In the genomic region with DNA sequence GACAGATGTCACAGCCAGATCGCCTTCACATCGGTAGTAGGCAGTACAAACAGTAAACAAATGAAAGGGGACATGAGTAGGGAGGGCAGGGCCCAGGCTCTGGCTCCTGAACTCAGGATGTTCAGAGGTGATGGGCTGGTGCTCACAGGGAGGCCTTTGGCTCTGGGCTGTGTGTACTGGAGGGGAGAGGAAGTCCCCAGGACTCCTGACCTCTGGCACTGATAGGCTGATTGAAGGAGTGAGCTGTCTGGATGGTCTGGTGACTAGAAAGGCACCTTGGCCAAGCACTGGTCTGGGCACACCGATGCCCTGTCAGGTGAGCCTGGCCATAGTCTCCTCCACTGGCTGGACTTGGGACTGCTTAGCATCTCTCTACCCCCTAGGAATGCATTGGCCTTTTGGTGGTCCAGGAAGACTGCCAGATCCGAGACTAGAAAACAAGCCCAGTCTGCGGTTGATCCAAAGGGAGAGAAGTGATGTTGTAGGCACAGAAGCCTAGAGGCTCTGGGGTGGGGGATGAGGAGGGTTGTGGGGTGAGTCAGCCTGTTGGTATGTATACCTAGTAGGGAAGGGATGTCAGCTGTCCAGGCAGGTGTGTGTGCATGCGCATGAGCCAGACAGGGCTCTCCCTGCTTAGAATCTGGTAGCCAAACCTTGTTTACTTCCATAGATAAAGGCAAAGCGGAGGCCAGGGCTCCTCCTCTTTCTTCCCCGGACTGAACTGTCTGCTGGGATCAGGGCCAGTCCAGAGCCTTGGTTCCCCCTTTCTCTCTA, we compare ENCODE assay signal across 7 cellular contexts. TPM values are rescaled to one million over a fixed set of nuclear protein-coding genes. Genes with fewer than 3 reads are reported as not detected.
DNase-seq lines count a peak whose midpoint lies in the region; ATAC-seq and TF ChIP-seq lines count a peak whose summit lies in the region.
"Had no signal": no experiment of that assay in that cellular context is flagged by ENCODE, and none has a peak within 500 bp of the region (broad histone marks: within the 10 kb centered on the region; RNA-seq: fewer than 3 reads in every experiment).

No MANE protein-coding gene starts in this region.

- H3K4me1 Mint-ChIP-seq in activated CD8-positive, alpha-beta T cell treated with anti-CD3 and anti-CD28 coated beads for 36 hours (ENCODE audit: low read depth) = peaks cover 11% of the 10 kb centered on the region
- peaks cover 5 to 6% of the 10 kb centered on the region in 2 donors for H3K4me1 Mint-ChIP-seq in natural killer cell treated with Interleukin-12 subunit alpha and Interleukin-12 subunit beta and Interleukin-15 and Interleukin-18, amount 100 ng/mL, for 72 hours (ENCODE audit: low read depth in 2 of 2)

- H3K9me3 ChIP-seq in HCT116 (ENCODE audit: control insufficient read depth in 1 of 2, insufficient read depth in 1 of 2, low read depth in 1 of 2, low read length in 2 of 2) (no peaks in the 10 kb centered on the region), right atrium auricular region (no peaks in the 10 kb centered on the region)
- no peaks in the 10 kb centered on the region for H3K9me3 ChIP-seq in effector memory CD4-positive, alpha-beta T cell (ENCODE audit: control insufficient read depth, low read length)

- peak overlapping the region; percentile 77 for H3K9ac ChIP-seq in HCT116 (ENCODE audit: low read length)

- peaks cover 66% of the 10 kb centered on the region for H3K79me2 ChIP-seq in HCT116 (ENCODE audit: insufficient read depth, low read length)

- H3K27ac Mint-ChIP-seq in activated CD8-positive, alpha-beta T cell treated with anti-CD3 and anti-CD28 coated beads for 36 hours = no peak overlapping the region
- no peak overlapping the region for H3K27ac Mint-ChIP-seq in natural killer cell treated with Interleukin-12 subunit alpha and Interleukin-12 subunit beta and Interleukin-15 and Interleukin-18, amount 100 ng/mL, for 72 hours

- H3K4me3 ChIP-seq in HCT116 (replicated peaks in 1 of 2; ENCODE audit: low read depth in 1 of 2, low read length in 2 of 2) (peak overlapping the region; percentile 79 to 95), right atrium auricular region (no peak overlapping the region)
- no peak overlapping the region for H3K4me3 ChIP-seq in effector memory CD4-positive, alpha-beta T cell (ENCODE audit: insufficient read depth, low read depth, low read length, poor library complexity, severe bottlenecking)

- CTCF ChIA-PET in HCT116 (lab: Charles Lee) = interaction anchor here (1.0 to 5.2 kb wide), 3 partner anchors 12 to 58 kb away, joined by 4 to 61 read pairs (median 7); partner anchors contain the start of gene VPS18
- CTCF ChIA-PET in activated CD8-positive, alpha-beta T cell treated with anti-CD3 and anti-CD28 coated beads for 36 hours (lab: Charles Lee) = interaction anchor here (2.8 to 6.3 kb wide), 3 partner anchors 12 to 58 kb away, joined by 6 to 65 read pairs (median 9); partner anchors contain the start of gene RHOV

- intact Hi-C loops in HCT116 (cut with micrococcal nuclease) = loop anchor here (2.0 kb wide), 1 partner anchor 59 kb away; no protein-coding TSS in a partner anchor
- intact Hi-C loops in activated CD8-positive, alpha-beta T cell treated with anti-CD3 and anti-CD28 coated beads for 36 hours (cut with micrococcal nuclease) = no loop called here

- DNase-seq in HCT116 (ENCODE audit: low read depth, low spot score) = no peak
- DNase-seq in activated CD8-positive, alpha-beta T cell treated with anti-CD3 and anti-CD28 coated beads for 36 hours = no peak
- DNase-seq in natural killer cell treated with Interleukin-12 subunit alpha and Interleukin-12 subunit beta and Interleukin-15 and Interleukin-18, amount 100 ng/mL, for 72 hours (ENCODE audit: low spot score) = peak; percentile 45
- no peak for DNase-seq in effector memory CD4-positive, alpha-beta T cell
- DNase-seq in right atrium auricular region (ENCODE audit: low spot score) = no peak
- DNase-seq: activated CD4-positive, CD25-positive, alpha-beta regulatory T cell treated with anti-CD3 and anti-CD28 coated beads, Interleukin-2, amount 50 U/mL, for 72 hours had no signal

- RAD21 ChIA-PET in HCT116 (lab: Charles Lee; ENCODE audit: low non-redundant PET in 1 of 2, low total read pairs in 2 of 2, uncharacterized antibody in 2 of 2, unreplicated experiment in 2 of 2) = interaction anchor here in 1 of 2 experiments (0.7 kb wide), 1 partner anchor 58 kb away, joined by 3 read pairs; no protein-coding TSS in a partner anchor

- no peaks in the 10 kb centered on the region for H3K9me2 ChIP-seq in HCT116 (ENCODE audit: insufficient read depth)

- no TSS peak for BruUV-seq in HCT116 (replicated peaks; lab: Mats Ljungman, UMichigan)

- no peaks in the 10 kb centered on the region; the same call in 1 of the 2 replicates for H4K20me1 ChIP-seq in HCT116 (ENCODE audit: insufficient read depth)

- POLR2A ChIA-PET in HCT116 (lab: Charles Lee) = interaction anchor here (2.4 kb wide), 1 partner anchor 12 kb away, joined by 13 read pairs; no protein-coding TSS in a partner anchor
- POLR2A ChIA-PET in activated CD8-positive, alpha-beta T cell treated with anti-CD3 and anti-CD28 coated beads for 36 hours (lab: Charles Lee) = interaction anchor here (1.0 to 2.9 kb wide), 2 partner anchors 9 to 27 kb away, joined by 5 to 8 read pairs; no protein-coding TSS in a partner anchor

- H3K36me3 ChIP-seq in HCT116 (ENCODE audit: control insufficient read depth in 1 of 2, insufficient read depth in 2 of 2, low read length in 2 of 2) = peaks cover 5 to 15% of the 10 kb centered on the region in 2 experiments; a peak in 3 of 4 replicates
- no peaks in the 10 kb centered on the region for H3K36me3 ChIP-seq in effector memory CD4-positive, alpha-beta T cell (ENCODE audit: control insufficient read depth, insufficient read depth, low read length)
- no peaks in the 10 kb centered on the region for H3K36me3 ChIP-seq in right atrium auricular region

- H3K4me2 ChIP-seq in HCT116 (ENCODE audit: low read length) = peak overlapping the region; percentile 99

- H3K27me3 Mint-ChIP-seq in activated CD8-positive, alpha-beta T cell treated with anti-CD3 and anti-CD28 coated beads for 36 hours = peaks cover 16% of the 10 kb centered on the region
- peaks cover 7 to 25% of the 10 kb centered on the region in 2 donors for H3K27me3 Mint-ChIP-seq in natural killer cell treated with Interleukin-12 subunit alpha and Interleukin-12 subunit beta and Interleukin-15 and Interleukin-18, amount 100 ng/mL, for 72 hours

- no peak overlapping the region for H2AFZ ChIP-seq in HCT116 (ENCODE audit: low read depth, low read length, poor library complexity, severe bottlenecking)

- no peak for TF ChIP-seq RAD21 in HCT116 (IDR thresholded peaks at IDR 0.05; ENCODE audit: low read depth)

- H3K27ac ChIP-seq in HCT116 (ENCODE audit: low read depth, low read length) (peak overlapping the region; percentile 93), right atrium auricular region (no peak overlapping the region)
- H3K27ac ChIP-seq in effector memory CD4-positive, alpha-beta T cell (ENCODE audit: insufficient read depth, low read length, poor library complexity, severe bottlenecking) = no peak overlapping the region

- TF ChIP-seq POLR2A in HCT116 (IDR thresholded peaks at IDR 0.05; ENCODE audit: borderline replicate concordance, extremely low read depth, insufficient read depth, insufficient read length) = no peak

- H3K9me3 Mint-ChIP-seq in activated CD8-positive, alpha-beta T cell treated with anti-CD3 and anti-CD28 coated beads for 36 hours = no peaks in the 10 kb centered on the region
- H3K9me3 Mint-ChIP-seq in natural killer cell treated with Interleukin-12 subunit alpha and Interleukin-12 subunit beta and Interleukin-15 and Interleukin-18, amount 100 ng/mL, for 72 hours = no peaks in the 10 kb centered on the region

- H3K4me3 Mint-ChIP-seq in activated CD8-positive, alpha-beta T cell treated with anti-CD3 and anti-CD28 coated beads for 36 hours = peak overlapping the region; percentile 84
- no peak overlapping the region for H3K4me3 Mint-ChIP-seq in natural killer cell treated with Interleukin-12 subunit alpha and Interleukin-12 subunit beta and Interleukin-15 and Interleukin-18, amount 100 ng/mL, for 72 hours

- peaks cover 2% of the 10 kb centered on the region for H3K36me3 Mint-ChIP-seq in activated CD8-positive, alpha-beta T cell treated with anti-CD3 and anti-CD28 coated beads for 36 hours (ENCODE audit: low read depth)
- no peaks in the 10 kb centered on the region for H3K36me3 Mint-ChIP-seq in natural killer cell treated with Interleukin-12 subunit alpha and Interleukin-12 subunit beta and Interleukin-15 and Interleukin-18, amount 100 ng/mL, for 72 hours

- TF ChIP-seq CTCF in HCT116 (IDR thresholded peaks at IDR 0.05 in 2 of 3, conservative IDR thresholded peaks at IDR 0.05 in 1 of 3; ENCODE audit: borderline replicate concordance in 1 of 3, insufficient read depth in 1 of 3, low read depth in 2 of 3, low read length in 2 of 3) (no peak), right atrium auricular region (IDR thresholded peaks at IDR 0.05) (no peak)
- no peak for TF ChIP-seq CTCF in activated CD8-positive, alpha-beta T cell treated with anti-CD3 and anti-CD28 coated beads for 36 hours (IDR thresholded peaks at IDR 0.05)

- H3K4me1 ChIP-seq in HCT116 (ENCODE audit: control insufficient read depth in 1 of 2, insufficient read depth in 2 of 2, low read length in 2 of 2) (peaks cover 34 to 45% of the 10 kb centered on the region in 2 experiments), right atrium auricular region (peaks cover 0 to 19% of the 10 kb centered on the region in 2 donors)
- H3K4me1 ChIP-seq in effector memory CD4-positive, alpha-beta T cell (ENCODE audit: control insufficient read depth, insufficient read depth, low read length, poor library complexity, severe bottlenecking) = peaks cover 10% of the 10 kb centered on the region

- H3K27me3 ChIP-seq in HCT116 (ENCODE audit: insufficient read depth, low read length) = no peaks in the 10 kb centered on the region
- H3K27me3 ChIP-seq in effector memory CD4-positive, alpha-beta T cell (replicated peaks; ENCODE audit: control insufficient read depth, insufficient read depth, low read length, poor library complexity, severe bottlenecking) = no peaks in the 10 kb centered on the region
- peaks cover 0 to 6% of the 10 kb centered on the region in 2 donors for H3K27me3 ChIP-seq in right atrium auricular region

- peak; percentile 74 for ATAC-seq in HCT116
- no peak for ATAC-seq in activated CD8-positive, alpha-beta T cell treated with anti-CD3 and anti-CD28 coated beads for 36 hours
- ATAC-seq in natural killer cell treated with Interleukin-12 subunit alpha and Interleukin-12 subunit beta and Interleukin-15 and Interleukin-18, amount 100 ng/mL, for 72 hours = no peak
- ATAC-seq in GM21619 (IDR thresholded peaks at IDR 0.05; ENCODE audit: unreplicated experiment) = no peak

RNA-seq across cellular contexts. Expression of gene SPINT1, which starts 1.9 kb away (rescaled TPM):
- total RNA-seq in HCT116 (2021; ENCODE audit: unreplicated experiment) (123 TPM), right atrium auricular region (10 to 100 TPM in 1 of 2 donors, 1 to 10 TPM in 1; 6.5 to 13.0 TPM)
- 142 and 165 TPM in 2 replicates for polyA plus RNA-seq in HCT116 (2012)
- 1 to 10 TPM; 6.3 to 6.5 TPM for total RNA-seq in activated CD8-positive, alpha-beta T cell treated with anti-CD3 and anti-CD28 coated beads for 36 hours
- total RNA-seq in natural killer cell treated with Interleukin-12 subunit alpha and Interleukin-12 subunit beta and Interleukin-15 and Interleukin-18, amount 100 ng/mL, for 72 hours = 1 to 10 TPM; 1.0 to 1.5 TPM

RNA-seq across cellular contexts. Expression of gene PPP1R14D, which starts 17.2 kb away (rescaled TPM):
- total RNA-seq in HCT116 (2021; ENCODE audit: unreplicated experiment) = not detected
- polyA plus RNA-seq in HCT116 (2012) = 0.09 TPM in 1 of 2 replicates, not detected in the other
- not detected for total RNA-seq in activated CD8-positive, alpha-beta T cell treated with anti-CD3 and anti-CD28 coated beads for 36 hours
- not detected for total RNA-seq in natural killer cell treated with Interleukin-12 subunit alpha and Interleukin-12 subunit beta and Interleukin-15 and Interleukin-18, amount 100 ng/mL, for 72 hours
- total RNA-seq in right atrium auricular region = not detected

RNA-seq across cellular contexts. Expression of gene RHOV, which starts 28.3 kb away (rescaled TPM):
- total RNA-seq in HCT116 (2021; ENCODE audit: unreplicated experiment) = 6.0 TPM
- polyA plus RNA-seq in HCT116 (2012) = 4.2 and 4.5 TPM in 2 replicates
- under 1 TPM; 0.40 to 0.41 TPM for total RNA-seq in activated CD8-positive, alpha-beta T cell treated with anti-CD3 and anti-CD28 coated beads for 36 hours
- total RNA-seq in natural killer cell treated with Interleukin-12 subunit alpha and Interleukin-12 subunit beta and Interleukin-15 and Interleukin-18, amount 100 ng/mL, for 72 hours = not detected
- not detected for total RNA-seq in right atrium auricular region

RNA-seq across cellular contexts. Expression of gene DNAJC17, which starts 38.4 kb away (rescaled TPM):
- total RNA-seq in HCT116 (2021; ENCODE audit: unreplicated experiment) = 36.1 TPM
- 37.1 and 40.5 TPM in 2 replicates for polyA plus RNA-seq in HCT116 (2012)
- 10 to 100 TPM; 35.8 to 35.9 TPM for total RNA-seq in activated CD8-positive, alpha-beta T cell treated with anti-CD3 and anti-CD28 coated beads for 36 hours
- total RNA-seq in natural killer cell treated with Interleukin-12 subunit alpha and Interleukin-12 subunit beta and Interleukin-15 and Interleukin-18, amount 100 ng/mL, for 72 hours = 10 to 100 TPM; 40.4 to 62.6 TPM
- 10 to 100 TPM; 11.6 to 15.7 TPM for total RNA-seq in right atrium auricular region

RNA-seq across cellular contexts. Expression of gene ZFYVE19, which starts 38.8 kb away (rescaled TPM):
- total RNA-seq in HCT116 (2021; ENCODE audit: unreplicated experiment) (29.1 TPM), right atrium auricular region (10 to 100 TPM; 10.1 to 14.8 TPM)
- 36.0 and 37.7 TPM in 2 replicates for polyA plus RNA-seq in HCT116 (2012)
- total RNA-seq in activated CD8-positive, alpha-beta T cell treated with anti-CD3 and anti-CD28 coated beads for 36 hours = 10 to 100 TPM; 20.1 to 22.7 TPM
- 10 to 100 TPM; 17.2 to 39.1 TPM for total RNA-seq in natural killer cell treated with Interleukin-12 subunit alpha and Interleukin-12 subunit beta and Interleukin-15 and Interleukin-18, amount 100 ng/mL, for 72 hours

Comparison
In these comparisons a context has a peak if more than half of its experiments do, and no peak if none do; other contexts are left out.
1. H3K4me3 ChIP-seq: peak in HCT116 (2 of 2); none in effector memory CD4-positive, alpha-beta T cell (single experiment) and right atrium auricular region (0 of 2).